ENCODE assay signal across 8 cellular contexts in the genomic region with DNA sequence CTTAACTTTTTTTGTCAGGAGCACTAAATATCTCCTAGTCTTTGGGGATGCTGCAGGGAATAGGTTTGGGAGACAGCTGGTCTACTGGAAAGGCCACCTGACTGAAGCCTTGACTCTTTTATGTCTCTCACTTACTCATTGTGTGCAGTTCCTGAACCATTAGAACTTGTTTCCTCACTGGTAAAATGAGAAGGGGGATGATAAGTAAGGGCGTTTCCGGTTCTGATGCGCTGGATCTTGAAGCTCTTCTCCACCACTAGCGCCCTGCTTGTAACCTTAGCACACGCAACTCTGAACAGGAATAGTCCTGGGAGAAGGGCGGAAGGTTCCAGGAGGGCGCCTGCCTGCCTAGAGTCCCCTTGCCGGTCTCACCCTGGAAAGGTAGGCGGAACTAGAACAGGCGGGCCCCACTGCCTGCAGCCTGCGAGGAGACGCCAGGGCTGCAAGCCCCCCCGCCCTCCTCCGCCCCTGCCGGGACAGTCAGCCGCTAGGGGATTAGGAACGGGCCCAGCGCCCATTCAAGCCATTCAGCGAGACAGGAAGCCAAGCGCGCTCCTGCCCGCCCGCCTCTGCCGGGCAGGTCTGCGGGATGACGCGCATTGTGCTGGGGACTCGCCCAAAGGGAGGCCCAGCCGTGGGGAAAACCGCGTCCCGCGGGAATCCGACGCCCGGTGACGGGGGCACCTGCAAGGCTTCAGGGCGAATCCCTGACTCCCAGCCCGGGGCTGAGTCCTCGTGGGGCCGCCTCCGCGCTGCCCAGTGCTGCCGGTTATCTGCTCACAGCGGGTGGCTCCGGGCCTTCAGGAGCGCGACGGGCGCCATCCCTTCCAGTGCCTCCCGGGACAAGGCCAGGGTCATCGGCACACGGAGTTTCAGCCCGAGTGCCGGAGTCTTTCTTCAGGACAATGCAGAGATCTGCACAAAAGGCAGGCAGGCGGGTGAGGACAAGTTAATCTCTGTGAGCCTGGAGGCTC. TPM values are rescaled to one million over a fixed set of nuclear protein-coding genes. Genes with fewer than 3 reads are reported as not detected.
DNase-seq lines count a peak whose midpoint lies in the region; ATAC-seq and TF ChIP-seq lines count a peak whose summit lies in the region.

No MANE protein-coding gene starts in this region.

- peak; percentile 41 for ATAC-seq in GM18520 (IDR thresholded peaks at IDR 0.05; ENCODE audit: unreplicated experiment)

- H3K27ac Mint-ChIP-seq in activated naive CD8-positive, alpha-beta T cell treated with anti-CD3 and anti-CD28 coated beads for 36 hours, result no peak overlapping the region

- no peaks in the 10 kb centered on the region for H3K36me3 ChIP-seq in right atrium auricular region

- H3K9me3 Mint-ChIP-seq in activated naive CD8-positive, alpha-beta T cell treated with anti-CD3 and anti-CD28 coated beads for 36 hours, result peaks cover 6% of the 10 kb centered on the region

- peak overlapping the region; percentile 56 to 68 for H3K27ac ChIP-seq in right atrium auricular region

- peak; percentile 77 for DNase-seq in NCI-H82 (lab: John Stamatoyannopoulos, UW)
- peak; percentile 54 for DNase-seq in activated naive CD8-positive, alpha-beta T cell treated with anti-CD3 and anti-CD28 coated beads for 36 hours
- peak; percentile 63 for DNase-seq in right atrium auricular region (ENCODE audit: low spot score)
- DNase-seq in renal cortical epithelial cell (ENCODE audit: low read depth), result peak; percentile 39
- no peak for DNase-seq in erythroblast (lab: John Stamatoyannopoulos, UW)
- no peak for DNase-seq in NOMO-1 (lab: John Stamatoyannopoulos, UW; ENCODE audit: unreplicated experiment in 2 of 2)
- DNase-seq in NCI-H510A treated with DMSO at 0.1 percent for 48 hours (lab: John Stamatoyannopoulos, UW), result no peak

- no peaks in the 10 kb centered on the region for H3K27me3 ChIP-seq in right atrium auricular region

- TF ChIP-seq POLR2A in erythroblast (IDR thresholded peaks at IDR 0.05; ENCODE audit: low read length), result no peak

- peaks cover 0 to 13% of the 10 kb centered on the region in 2 donors for H3K4me1 ChIP-seq in right atrium auricular region

- TF ChIP-seq CTCF in right atrium auricular region (IDR thresholded peaks at IDR 0.05), result peak; percentile 12 to 44

- peaks cover 3% of the 10 kb centered on the region for H3K36me3 Mint-ChIP-seq in activated naive CD8-positive, alpha-beta T cell treated with anti-CD3 and anti-CD28 coated beads for 36 hours

- peak overlapping the region; percentile 19 to 47 for H3K4me3 ChIP-seq in right atrium auricular region

- peak overlapping the region; percentile 63 for H3K4me3 Mint-ChIP-seq in activated naive CD8-positive, alpha-beta T cell treated with anti-CD3 and anti-CD28 coated beads for 36 hours

- H3K27me3 Mint-ChIP-seq in activated naive CD8-positive, alpha-beta T cell treated with anti-CD3 and anti-CD28 coated beads for 36 hours, result peaks cover 68% of the 10 kb centered on the region

- H3K4me1 Mint-ChIP-seq in activated naive CD8-positive, alpha-beta T cell treated with anti-CD3 and anti-CD28 coated beads for 36 hours, result peaks cover 12% of the 10 kb centered on the region

- H3K9me3 ChIP-seq in right atrium auricular region, result peaks cover 0 to 13% of the 10 kb centered on the region in 2 donors

RNA-seq across cellular contexts. Expression of a gene that starts 44.0 kb away (rescaled TPM):
- 10 to 100 TPM; 12.6 to 14.4 TPM for total RNA-seq in activated naive CD8-positive, alpha-beta T cell treated with anti-CD3 and anti-CD28 coated beads for 36 hours
- total RNA-seq in right atrium auricular region (1 to 10 TPM; 6.9 to 7.9 TPM), renal cortical epithelial cell (7.5 and 9.7 TPM in 2 replicates)

Comparison
In these comparisons a context has a peak if more than half of its experiments do, and no peak if none do; other contexts are left out.
1. DNase-seq: peak in NCI-H82 (single experiment), activated naive CD8-positive, alpha-beta T cell treated with anti-CD3 and anti-CD28 coated beads for 36 hours (single experiment), right atrium auricular region (single experiment) and renal cortical epithelial cell (single experiment); none in erythroblast (0 of 2), NOMO-1 (0 of 2) and NCI-H510A treated with DMSO at 0.1 percent for 48 hours (single experiment).